ENCODE assay signal across 14 cellular contexts in the genomic region with DNA sequence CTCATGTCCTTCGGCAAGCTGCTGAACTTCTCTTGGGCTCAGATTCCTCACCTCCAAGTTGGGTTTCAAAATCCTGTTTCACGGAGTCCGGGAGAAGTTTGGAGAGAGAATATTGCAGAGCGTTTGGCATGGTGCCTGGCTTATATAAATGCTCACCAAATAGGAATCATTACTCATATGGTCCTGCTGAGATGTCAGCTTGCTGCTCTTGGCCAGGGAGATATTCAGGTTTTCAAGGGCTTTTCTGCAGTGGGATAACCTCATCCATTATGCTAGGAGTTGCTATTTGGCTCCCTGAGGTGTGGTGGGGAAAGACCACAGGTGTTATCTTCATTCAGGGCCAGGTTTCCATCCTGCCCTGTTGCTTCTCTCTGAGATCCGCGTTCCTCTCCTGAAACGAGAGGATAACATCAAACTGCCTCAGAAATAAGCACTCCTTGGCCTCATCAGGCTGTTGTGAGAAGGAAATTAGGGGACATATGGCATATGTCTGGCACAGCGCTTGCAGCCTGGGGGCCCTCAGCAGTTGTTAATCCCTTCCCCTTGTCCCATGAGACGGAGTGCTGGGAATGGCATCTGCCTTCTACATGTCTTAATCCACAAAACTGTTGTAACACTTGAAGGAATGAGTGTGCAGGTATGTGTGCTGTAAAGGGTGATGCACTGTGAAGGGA. TPM values are rescaled to one million over a fixed set of nuclear protein-coding genes. Genes with fewer than 3 reads are reported as not detected.
DNase-seq lines count a peak whose midpoint lies in the region; ATAC-seq and TF ChIP-seq lines count a peak whose summit lies in the region.
"Had no signal": no experiment of that assay in that cellular context is flagged by ENCODE, and none has a peak within 500 bp of the region (broad histone marks: within the 10 kb centered on the region; RNA-seq: fewer than 3 reads in every experiment).

No MANE protein-coding gene starts in this region.

- H2AFZ ChIP-seq in GM23248: no peak overlapping the region

- in situ Hi-C loops in GM23248 (cut with MboI): no loop called here
- in situ Hi-C loops in KBM-7 (cut with MboI; ENCODE audit: low pct_unique_long_range_greater_than_20kb, low sequenced_read_pairs): no loop called here

- H3K36me3 ChIP-seq in GM23248 (ENCODE audit: low read depth): no peaks in the 10 kb centered on the region

- no peak overlapping the region for H3K27ac ChIP-seq in GM23248

- H3K9ac ChIP-seq in GM23248: no peak overlapping the region

- no peaks in the 10 kb centered on the region for H3K4me1 ChIP-seq in GM23248 (ENCODE audit: insufficient read depth)

- H3K4me1 Mint-ChIP-seq in nephron progenitor cell: no peaks in the 10 kb centered on the region

- H4K20me1 ChIP-seq in GM23248 (ENCODE audit: insufficient read depth): no peaks in the 10 kb centered on the region

- no peaks in the 10 kb centered on the region for H3K36me3 Mint-ChIP-seq in nephron progenitor cell (ENCODE audit: low read depth)

- H3K4me2 ChIP-seq in GM23248 (ENCODE audit: unreplicated experiment): no peak overlapping the region

- H3F3A ChIP-seq in GM23248 (ENCODE audit: insufficient read depth): no peaks in the 10 kb centered on the region; the same call in 1 of the 2 replicates

- no peak overlapping the region for H3K4me3 Mint-ChIP-seq in nephron progenitor cell

- H3K79me2 ChIP-seq in GM23248 (ENCODE audit: insufficient read depth): no peaks in the 10 kb centered on the region

- TF ChIP-seq CTCF in choroid plexus epithelial cell (conservative IDR thresholded peaks at IDR 0.05; ENCODE audit: low read depth, low read length): no peak
- TF ChIP-seq CTCF in omental fat pad (IDR thresholded peaks at IDR 0.05): no peak
- TF ChIP-seq CTCF in nephron progenitor cell (IDR thresholded peaks at IDR 0.05): no peak

- H3K4me3 ChIP-seq in GM23248: no peak overlapping the region
- no peak overlapping the region for H3K4me3 ChIP-seq in choroid plexus epithelial cell (ENCODE audit: low read depth, low read length)
- H3K4me3 ChIP-seq: mucosa of descending colon had no signal

- peaks cover 6% of the 10 kb centered on the region for H3K27me3 Mint-ChIP-seq in nephron progenitor cell (ENCODE audit: low read depth, poor library complexity)

- ATAC-seq in omental fat pad (ENCODE audit: low FRiP score): peak; percentile 71
- ATAC-seq in GM21717 (IDR thresholded peaks at IDR 0.05; ENCODE audit: unreplicated experiment): no peak
- ATAC-seq: mucosa of descending colon had no signal

- no peaks in the 10 kb centered on the region for H3K9me2 ChIP-seq in GM23248 (ENCODE audit: insufficient read depth)

- DNase-seq in GM23248 (peak; percentile 84), NCI-H82 (lab: John Stamatoyannopoulos, UW) (peak; percentile 97), choroid plexus epithelial cell (ENCODE audit: low read depth) (peak; percentile 90), omental fat pad (ENCODE audit: low spot score) (no peak), nephron progenitor cell (no peak), inferior parietal cortex (ENCODE audit: extremely low spot score) (no peak), KBM-7 (no peak)
- DNase-seq: activated CD4-positive, alpha-beta T cell treated with anti-CD3 and anti-CD28 coated beads, Interleukin-2, amount 50 U/mL, for 1 hour; activated gamma-delta T cell; Calu3; effector CD8-positive, alpha-beta T cell; NCI-H1048 had no signal

- peaks cover 14% of the 10 kb centered on the region; the same call in 1 of the 2 replicates for H3K27me3 ChIP-seq in GM23248 (replicated peaks; ENCODE audit: insufficient read depth)

- H3K9me3 ChIP-seq in GM23248 (ENCODE audit: low read depth): no peaks in the 10 kb centered on the region
- H3K9me3 ChIP-seq: mucosa of descending colon had no signal

- H3K9me3 Mint-ChIP-seq in nephron progenitor cell: peaks cover 11% of the 10 kb centered on the region

- WGBS in GM23248 (ENCODE audit: low coverage in 1 of 2, low lambda C conversion rate in 2 of 2, missing lambda C conversion rate in 2 of 2), 2 experiments: 39 to 44% methylated on average over 9 of the region's 9 CpGs

- H3K27ac Mint-ChIP-seq in nephron progenitor cell: no peak overlapping the region

RNA-seq across cellular contexts. Expression of gene ACER3, which starts 29.9 kb away (rescaled TPM):
- total RNA-seq in GM23248 (2014; rRNA removed; shearing (Covaris generic)): 10.2 and 37.9 TPM in 2 replicates
- 9.1 and 12.0 TPM in 2 replicates for polyA plus RNA-seq in GM23248 (2016; fragmentation: Nextera tagmentation; extraction: Ambion mirVana)
- 10 to 100 TPM; 19.0 to 26.6 (median 22.0) TPM for total RNA-seq in omental fat pad

RNA-seq across cellular contexts. Expression of gene TSKU, which starts 47.6 kb away (rescaled TPM):
- 30.6 and 40.1 TPM in 2 replicates for total RNA-seq in GM23248 (2014; rRNA removed; shearing (Covaris generic))
- polyA plus RNA-seq in GM23248 (2016; fragmentation: Nextera tagmentation; extraction: Ambion mirVana): 30.8 and 35.2 TPM in 2 replicates
- total RNA-seq in omental fat pad: 100 to 1,000 TPM; 153 to 281 (median 161) TPM

Comparison
In these comparisons a context has a peak if more than half of its experiments do, and no peak if none do; other contexts are left out.
1. DNase-seq: peak in GM23248 (single experiment), NCI-H82 (single experiment) and choroid plexus epithelial cell (single experiment); none in omental fat pad (single experiment), nephron progenitor cell (single experiment), inferior parietal cortex (single experiment) and KBM-7 (single experiment).